8 cellular contexts compared by ENCODE assay signal in genomic region chr15:62624541-62625399, GRCh38.
DNase-seq lines count a peak whose midpoint lies in the region; ATAC-seq and TF ChIP-seq lines count a peak whose summit lies in the region.

No MANE protein-coding gene starts in this region.

- H3K4me3 ChIP-seq in kidney epithelial cell (ENCODE audit: low read depth, low read length) = peak overlapping the region; percentile 16

- peaks cover 2% of the 10 kb centered on the region for H3K4me1 Mint-ChIP-seq in activated CD8-positive, alpha-beta T cell treated with anti-CD3 and anti-CD28 coated beads for 36 hours (ENCODE audit: low read depth)

- no peaks in the 10 kb centered on the region for H3K9me3 Mint-ChIP-seq in activated CD8-positive, alpha-beta T cell treated with anti-CD3 and anti-CD28 coated beads for 36 hours

- no peaks in the 10 kb centered on the region for H3K36me3 Mint-ChIP-seq in activated CD8-positive, alpha-beta T cell treated with anti-CD3 and anti-CD28 coated beads for 36 hours (ENCODE audit: low read depth)

- no peak overlapping the region for H3K27ac Mint-ChIP-seq in activated CD8-positive, alpha-beta T cell treated with anti-CD3 and anti-CD28 coated beads for 36 hours

- H3K4me3 Mint-ChIP-seq in activated CD8-positive, alpha-beta T cell treated with anti-CD3 and anti-CD28 coated beads for 36 hours = peak overlapping the region; percentile 30

- POLR2A ChIA-PET in activated CD8-positive, alpha-beta T cell treated with anti-CD3 and anti-CD28 coated beads for 36 hours (lab: Charles Lee) = interaction anchor here (1.0 kb wide), 1 partner anchor 9 kb away, joined by 3 read pairs; no protein-coding TSS in a partner anchor

- ATAC-seq in GM19043 (IDR thresholded peaks at IDR 0.05; ENCODE audit: low read depth, unreplicated experiment) = peak; percentile 74
- peak; percentile 55 for ATAC-seq in activated CD8-positive, alpha-beta T cell treated with anti-CD3 and anti-CD28 coated beads for 36 hours

- no peak for TF ChIP-seq CTCF in activated CD8-positive, alpha-beta T cell treated with anti-CD3 and anti-CD28 coated beads for 36 hours (IDR thresholded peaks at IDR 0.05)
- TF ChIP-seq CTCF in kidney epithelial cell (IDR thresholded peaks at IDR 0.05; ENCODE audit: insufficient read depth, low read length, poor library complexity, severe bottlenecking) = no peak

- H3K27me3 Mint-ChIP-seq in activated CD8-positive, alpha-beta T cell treated with anti-CD3 and anti-CD28 coated beads for 36 hours = no peaks in the 10 kb centered on the region

- in situ Hi-C loops in ACHN (cut with HindIII; ENCODE audit: low pct_ligation_motif_present, low pct_unique_long_range_greater_than_20kb, low sequenced_read_pairs) = no loop called here

- intact Hi-C loops in activated CD8-positive, alpha-beta T cell treated with anti-CD3 and anti-CD28 coated beads for 36 hours (cut with micrococcal nuclease) = no loop called here
- intact Hi-C loops in posterior vena cava (cut with DNase I) = loop anchor here in 1 of 2 donors (10.0 kb wide), 1 partner anchor 1730 kb away; the partner anchor contains the start of gene CSNK1G1

- no peaks in the 10 kb centered on the region for H3K27me3 ChIP-seq in kidney epithelial cell (ENCODE audit: control insufficient read depth, insufficient read depth, low read length)

- CTCF ChIA-PET in activated CD8-positive, alpha-beta T cell treated with anti-CD3 and anti-CD28 coated beads for 36 hours (lab: Charles Lee) = interaction anchor here (0.6 kb wide), 1 partner anchor 21 kb away, joined by 3 read pairs; no protein-coding TSS in a partner anchor

- DNase-seq in ACHN (peak; percentile 54), kidney epithelial cell (ENCODE audit: low read depth) (peak; percentile 60), posterior vena cava (ENCODE audit: low spot score) (no peak), DMS153 treated with DMSO at 0.1 percent for 48 hours (lab: John Stamatoyannopoulos, UW; ENCODE audit: unreplicated experiment) (no peak)
- DNase-seq in activated CD8-positive, alpha-beta T cell treated with anti-CD3 and anti-CD28 coated beads for 36 hours = peak; percentile 17
- no peak for DNase-seq in central memory CD4-positive, alpha-beta T cell
- DNase-seq in stimulated activated CD4-positive, alpha-beta T cell treated with anti-CD3 and anti-CD28 coated beads, Interleukin-2, amount 100 ng/mL, for 24 hours = no peak

- H3K36me3 ChIP-seq in kidney epithelial cell (ENCODE audit: control insufficient read depth, insufficient read depth, low read length) = no peaks in the 10 kb centered on the region

Comparison
In these comparisons a context has a peak if more than half of its experiments do, and no peak if none do; other contexts are left out.
1. DNase-seq: peak in ACHN (single experiment), activated CD8-positive, alpha-beta T cell treated with anti-CD3 and anti-CD28 coated beads for 36 hours (single experiment) and kidney epithelial cell (single experiment); none in central memory CD4-positive, alpha-beta T cell (single experiment), posterior vena cava (single experiment), stimulated activated CD4-positive, alpha-beta T cell treated with anti-CD3 and anti-CD28 coated beads, Interleukin-2, amount 100 ng/mL, for 24 hours (0 of 2) and DMS153 treated with DMSO at 0.1 percent for 48 hours (single experiment).